7 cellular contexts compared by ENCODE assay signal in genomic region chr17:35088647-35088910, GRCh38. TPM values are rescaled to one million over a fixed set of nuclear protein-coding genes. Genes with fewer than 3 reads are reported as not detected.
A peak's percentile ranks its signal among the peaks of the same experiment; 100 is the strongest.
DNase-seq lines count a peak whose midpoint lies in the region; ATAC-seq and TF ChIP-seq lines count a peak whose summit lies in the region.

No MANE protein-coding gene starts in this region.

- intact Hi-C loops in mammary epithelial cell (cut with micrococcal nuclease): loop anchor here (10.0 kb wide), 1 partner anchor 156 kb away; the partner anchor contains the start of gene SLFN5

- H3K4me2 ChIP-seq in Karpas-422 (ENCODE audit: low read depth, low read length, poor library complexity, severe bottlenecking) (peak overlapping the region; percentile 77), mammary epithelial cell (ENCODE audit: insufficient read depth, low read depth, low read length) (peak overlapping the region; percentile 94)

- no peaks in the 10 kb centered on the region for H3K36me3 ChIP-seq in Karpas-422 (ENCODE audit: insufficient read depth, low read length)
- no peaks in the 10 kb centered on the region for H3K36me3 ChIP-seq in mammary epithelial cell (ENCODE audit: insufficient read depth, low read length)
- H3K36me3 ChIP-seq in mesodermal cell (ENCODE audit: control insufficient read depth, insufficient read depth, low read length): no peaks in the 10 kb centered on the region

- TF ChIP-seq CTCF in GM12865 (IDR thresholded peaks at IDR 0.05; ENCODE audit: insufficient read depth, low read depth, low read length, missing control alignments): no peak
- TF ChIP-seq CTCF in mammary epithelial cell (conservative IDR thresholded peaks at IDR 0.05 in 1 of 2, IDR thresholded peaks at IDR 0.05 in 1 of 2; ENCODE audit: extremely low read depth in 1 of 2, insufficient read depth in 1 of 2, low read depth in 1 of 2, low read length in 2 of 2): no peak

- H3K4me1 ChIP-seq in Karpas-422 (ENCODE audit: low read length): peaks cover 20% of the 10 kb centered on the region
- H3K4me1 ChIP-seq in mammary epithelial cell (ENCODE audit: insufficient read depth, low read length): peaks cover 48% of the 10 kb centered on the region
- peaks cover 16% of the 10 kb centered on the region for H3K4me1 ChIP-seq in mesodermal cell (ENCODE audit: control insufficient read depth, insufficient read depth, low read length, poor library complexity, severe bottlenecking)

- dilution Hi-C loops in mammary epithelial cell (cut with HindIII; ENCODE audit: low sequenced_read_pairs): no loop called here

- H3K27ac ChIP-seq in Karpas-422 (ENCODE audit: low read length): no peak overlapping the region
- H3K27ac ChIP-seq in mammary epithelial cell (ENCODE audit: insufficient read depth, low read depth, low read length): peak overlapping the region; percentile 84
- peak overlapping the region; percentile 37 for H3K27ac ChIP-seq in mesodermal cell (ENCODE audit: low read depth, low read length, severe bottlenecking)

- H3K9me2 ChIP-seq in Karpas-422 (replicated peaks; ENCODE audit: insufficient read depth, low read length): no peaks in the 10 kb centered on the region

- no TSS peak for BruUV-seq in mammary epithelial cell (replicated peaks; lab: Mats Ljungman, UMichigan)

- H3K9me3 ChIP-seq in Karpas-422 (ENCODE audit: low read length): no peaks in the 10 kb centered on the region
- H3K9me3 ChIP-seq in mammary epithelial cell (replicated peaks; ENCODE audit: insufficient read depth, low read length): no peaks in the 10 kb centered on the region
- H3K9me3 ChIP-seq in mesodermal cell (ENCODE audit: control insufficient read depth, low read length): no peaks in the 10 kb centered on the region

- H3K79me2 ChIP-seq in Karpas-422 (ENCODE audit: low read length) (no peaks in the 10 kb centered on the region), mammary epithelial cell (ENCODE audit: insufficient read depth, low read length) (peaks cover 45% of the 10 kb centered on the region)

- H2AFZ ChIP-seq in Karpas-422 (ENCODE audit: low read length) (peak overlapping the region; percentile 86; the same call in 1 of the 2 replicates), mammary epithelial cell (ENCODE audit: low read depth, low read length) (peak overlapping the region; percentile 75)

- ATAC-seq in HG02884 (IDR thresholded peaks at IDR 0.05; ENCODE audit: unreplicated experiment): no peak

- H3K27me3 ChIP-seq in Karpas-422 (ENCODE audit: low read length) (no peaks in the 10 kb centered on the region), mammary epithelial cell (ENCODE audit: insufficient read depth, low read length) (no peaks in the 10 kb centered on the region)

- 3% methylated on average over 13 of the region's 13 CpGs for WGBS in mammary epithelial cell (ENCODE audit: low coverage, missing lambda C conversion rate)
- 0% methylated on average over 6 to 9 of the region's 13 CpGs for WGBS in mesodermal cell (ENCODE audit: insufficient coverage in 2 of 2), 2 experiments

- H4K20me1 ChIP-seq in Karpas-422 (ENCODE audit: insufficient read depth, low read depth, low read length): no peaks in the 10 kb centered on the region; the same call in 1 of the 2 replicates
- no peaks in the 10 kb centered on the region for H4K20me1 ChIP-seq in mammary epithelial cell (ENCODE audit: insufficient read depth, low read length)

- H3K9ac ChIP-seq in Karpas-422 (ENCODE audit: low read length) (peak overlapping the region; percentile 78), mammary epithelial cell (ENCODE audit: insufficient read depth, low read length) (peak overlapping the region; percentile 87)

- CTCF ChIA-PET in mammary epithelial cell (lab: Charles Lee; ENCODE audit: low non-redundant PET): no interaction called here

- H3K4me3 ChIP-seq in GM12865 (ENCODE audit: low read depth, low read length) (peak overlapping the region; percentile 99), Karpas-422 (ENCODE audit: low read length) (peak overlapping the region; percentile 69), mammary epithelial cell (replicated peaks in 1 of 3; ENCODE audit: insufficient read depth in 1 of 3, low read depth in 2 of 3, low read length in 3 of 3) (peak overlapping the region; percentile 57 to 80 (median 59)), mesodermal cell (ENCODE audit: extremely low read depth, insufficient read depth, low read length, poor library complexity, severe bottlenecking) (peak overlapping the region; percentile 85)

- DNase-seq in GM12865 (ENCODE audit: low read depth) (no peak), Karpas-422 (no peak), mammary epithelial cell (no peak), islet precursor cell (no peak)
- no peak for DNase-seq in stimulated activated CD4-positive, alpha-beta T cell treated with anti-CD3 and anti-CD28 coated beads, Interleukin-2, amount 100 ng/mL, for 24 hours

- in situ Hi-C loops in mammary epithelial cell (cut with MboI; ENCODE audit: low sequenced_read_pairs in 2 of 2): no loop called here

RNA-seq across cellular contexts. Expression of gene RFFL, which starts 25.1 kb away (rescaled TPM):
- total RNA-seq in Karpas-422 (2014; rRNA removed; shearing (Covaris generic); ENCODE audit: low replicate concordance): 14.6 and 16.3 TPM in 2 replicates
- 10 to 100 TPM; 15.7 to 30.2 TPM for total RNA-seq in mammary epithelial cell
- 15.3 TPM for polyA plus RNA-seq in mammary epithelial cell
- polyA minus RNA-seq in mammary epithelial cell: 42.9 TPM
- polyA plus RNA-seq in mesodermal cell (2013, experiment 1 of 2): 13.7 TPM
- polyA plus RNA-seq in mesodermal cell (2013, experiment 2 of 2): 9.5 TPM

RNA-seq across cellular contexts. Expression of gene RAD51D, which starts 31.1 kb away (rescaled TPM):
- total RNA-seq in Karpas-422 (2014; rRNA removed; shearing (Covaris generic); ENCODE audit: low replicate concordance): 7.2 and 9.0 TPM in 2 replicates
- total RNA-seq in mammary epithelial cell: 10 to 100 TPM in 1 of 2 donors, 1 to 10 TPM in 1; 8.5 to 15.0 TPM
- polyA plus RNA-seq in mammary epithelial cell: 9.9 TPM
- polyA minus RNA-seq in mammary epithelial cell: 0.88 TPM
- 7.1 TPM for polyA plus RNA-seq in mesodermal cell (2013, experiment 1 of 2)
- polyA plus RNA-seq in mesodermal cell (2013, experiment 2 of 2): 8.1 TPM

RNA-seq across cellular contexts. Expression of gene FNDC8, which starts 32.8 kb away (rescaled TPM):
- total RNA-seq in Karpas-422 (2014; rRNA removed; shearing (Covaris generic); ENCODE audit: low replicate concordance): not detected in 2 replicates
- not detected for total RNA-seq in mammary epithelial cell
- not detected for polyA plus RNA-seq in mammary epithelial cell
- polyA minus RNA-seq in mammary epithelial cell: not detected
- polyA plus RNA-seq in mesodermal cell (2013, experiment 1 of 2): not detected
- not detected for polyA plus RNA-seq in mesodermal cell (2013, experiment 2 of 2)

RNA-seq across cellular contexts. Expression of gene NLE1, which starts 53.5 kb away (rescaled TPM):
- 14.1 and 22.5 TPM in 2 replicates for total RNA-seq in Karpas-422 (2014; rRNA removed; shearing (Covaris generic); ENCODE audit: low replicate concordance)
- total RNA-seq in mammary epithelial cell: 10 to 100 TPM; 22.2 to 27.4 TPM
- polyA plus RNA-seq in mammary epithelial cell: 23.2 TPM
- 17.1 TPM for polyA minus RNA-seq in mammary epithelial cell
- polyA plus RNA-seq in mesodermal cell (2013, experiment 1 of 2): 12.2 TPM
- 12.8 TPM for polyA plus RNA-seq in mesodermal cell (2013, experiment 2 of 2)

RNA-seq across cellular contexts. Expression of gene UNC45B, which starts 59.0 kb away (rescaled TPM):
- total RNA-seq in Karpas-422 (2014; rRNA removed; shearing (Covaris generic); ENCODE audit: low replicate concordance): not detected in 2 replicates
- under 1 TPM; under 0.01 to 0.19 TPM for total RNA-seq in mammary epithelial cell
- polyA plus RNA-seq in mammary epithelial cell: 0.06 TPM
- polyA minus RNA-seq in mammary epithelial cell: not detected
- 0.26 TPM for polyA plus RNA-seq in mesodermal cell (2013, experiment 1 of 2)
- 0.30 TPM for polyA plus RNA-seq in mesodermal cell (2013, experiment 2 of 2)
